1 cellular context compared by ENCODE assay signal in genomic region chr3:155870133-155870944, GRCh38.
TF ChIP-seq lines count a peak whose summit lies in the region.

TSS of gene GMPS (plus strand) at chr3:155870650. CDS start at chr3:155870871, 221 bp downstream.

TF ChIP-seq in HEK293, 187 proteins besides CTCF, POLR2A, EP300 and RAD21 (continued from another document):
- TF ChIP-seq ZNF518A (tag by site-specific recombination; conservative IDR thresholded peaks at IDR 0.05; ENCODE audit: low read depth) (no peak), KLF9 (tag by site-specific recombination; IDR thresholded peaks at IDR 0.05; ENCODE audit: low read depth) (0 out of 2 replicates have a peak, but pooled peaks have one; percentile 23), ZBTB17 (tag by site-specific recombination; IDR thresholded peaks at IDR 0.05) (no peak), PRDM2 (tag by site-specific recombination; IDR thresholded peaks at IDR 0.05; ENCODE audit: borderline replicate concordance) (no peak), ZNF362 (tag by site-specific recombination; IDR thresholded peaks at IDR 0.05) (no peak), ZNF138 (tag by site-specific recombination; IDR thresholded peaks at IDR 0.05; ENCODE audit: borderline replicate concordance) (no peak), ZSCAN30 (tag by site-specific recombination; IDR thresholded peaks at IDR 0.05) (peak; percentile 53; the same call in 1 of the 2 replicates), KLF8 (tag by site-specific recombination; IDR thresholded peaks at IDR 0.05) (no peak), ZNF580 (tag by site-specific recombination; IDR thresholded peaks at IDR 0.05) (no peak), ZNF391 (tag by site-specific recombination; IDR thresholded peaks at IDR 0.05; ENCODE audit: borderline replicate concordance, low read depth) (no peak), ZNF48 (tag by site-specific recombination; IDR thresholded peaks at IDR 0.05) (no peak), ZNF843 (tag by site-specific recombination; IDR thresholded peaks at IDR 0.05) (0 out of 2 replicates have a peak, but pooled peaks have one; percentile 22), ZNF23 (tag by site-specific recombination; IDR thresholded peaks at IDR 0.05; ENCODE audit: borderline replicate concordance) (no peak), SCRT2 (tag by site-specific recombination; IDR thresholded peaks at IDR 0.05) (peak; percentile 64), KLF7 (tag by site-specific recombination; IDR thresholded peaks at IDR 0.05; ENCODE audit: borderline replicate concordance) (no peak), ZNF366 (tag by site-specific recombination; conservative IDR thresholded peaks at IDR 0.05) (no peak), ZFP37 (tag by site-specific recombination; IDR thresholded peaks at IDR 0.05) (0 out of 2 replicates have a peak, but pooled peaks have one; percentile 19), PRDM10 (tag by site-specific recombination; IDR thresholded peaks at IDR 0.05) (no peak), ZNF561 (tag by site-specific recombination; IDR thresholded peaks at IDR 0.05; ENCODE audit: borderline replicate concordance) (no peak; the same call in 1 of the 2 replicates), ZNF692 (tag by site-specific recombination; IDR thresholded peaks at IDR 0.05) (peak; percentile 68), ZNF791 (tag by site-specific recombination; IDR thresholded peaks at IDR 0.05) (no peak), ZNF335 (tag by site-specific recombination; conservative IDR thresholded peaks at IDR 0.05) (0 out of 2 replicates have a peak, but pooled peaks have one; percentile 53), ZNF792 (tag by site-specific recombination; IDR thresholded peaks at IDR 0.05) (no peak), ZNF350 (tag by site-specific recombination; IDR thresholded peaks at IDR 0.05) (no peak), ZNF341 (tag by site-specific recombination; IDR thresholded peaks at IDR 0.05; ENCODE audit: low read depth) (peak; percentile 69), SCRT1 (tag by site-specific recombination; IDR thresholded peaks at IDR 0.05; ENCODE audit: borderline replicate concordance) (no peak), ZIC2 (tag by site-specific recombination; IDR thresholded peaks at IDR 0.05) (peak; percentile 44), ZNF837 (tag by site-specific recombination; IDR thresholded peaks at IDR 0.05) (no peak)
- TF ChIP-seq, protein P1, sequence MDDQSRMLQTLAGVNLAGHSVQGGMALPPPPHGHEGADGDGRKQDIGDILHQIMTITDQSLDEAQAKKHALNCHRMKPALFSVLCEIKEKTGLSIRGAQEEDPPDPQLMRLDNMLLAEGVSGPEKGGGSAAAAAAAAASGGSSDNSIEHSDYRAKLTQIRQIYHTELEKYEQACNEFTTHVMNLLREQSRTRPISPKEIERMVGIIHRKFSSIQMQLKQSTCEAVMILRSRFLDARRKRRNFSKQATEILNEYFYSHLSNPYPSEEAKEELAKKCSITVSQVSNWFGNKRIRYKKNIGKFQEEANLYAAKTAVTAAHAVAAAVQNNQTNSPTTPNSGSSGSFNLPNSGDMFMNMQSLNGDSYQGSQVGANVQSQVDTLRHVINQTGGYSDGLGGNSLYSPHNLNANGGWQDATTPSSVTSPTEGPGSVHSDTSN (CRISPR knock-in tag; IDR thresholded peaks at IDR 0.05): peak; percentile 41; the same call in 1 of the 2 replicates
- TF ChIP-seq, protein P2, sequence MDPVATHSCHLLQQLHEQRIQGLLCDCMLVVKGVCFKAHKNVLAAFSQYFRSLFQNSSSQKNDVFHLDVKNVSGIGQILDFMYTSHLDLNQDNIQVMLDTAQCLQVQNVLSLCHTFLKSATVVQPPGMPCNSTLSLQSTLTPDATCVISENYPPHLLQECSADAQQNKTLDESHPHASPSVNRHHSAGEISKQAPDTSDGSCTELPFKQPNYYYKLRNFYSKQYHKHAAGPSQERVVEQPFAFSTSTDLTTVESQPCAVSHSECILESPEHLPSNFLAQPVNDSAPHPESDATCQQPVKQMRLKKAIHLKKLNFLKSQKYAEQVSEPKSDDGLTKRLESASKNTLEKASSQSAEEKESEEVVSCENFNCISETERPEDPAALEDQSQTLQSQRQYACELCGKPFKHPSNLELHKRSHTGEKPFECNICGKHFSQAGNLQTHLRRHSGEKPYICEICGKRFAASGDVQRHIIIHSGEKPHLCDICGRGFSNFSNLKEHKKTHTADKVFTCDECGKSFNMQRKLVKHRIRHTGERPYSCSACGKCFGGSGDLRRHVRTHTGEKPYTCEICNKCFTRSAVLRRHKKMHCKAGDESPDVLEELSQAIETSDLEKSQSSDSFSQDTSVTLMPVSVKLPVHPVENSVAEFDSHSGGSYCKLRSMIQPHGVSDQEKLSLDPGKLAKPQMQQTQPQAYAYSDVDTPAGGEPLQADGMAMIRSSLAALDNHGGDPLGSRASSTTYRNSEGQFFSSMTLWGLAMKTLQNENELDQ (tag by site-specific recombination; IDR thresholded peaks at IDR 0.05; ENCODE audit: low read depth): no peak
- TF ChIP-seq, protein P3, sequence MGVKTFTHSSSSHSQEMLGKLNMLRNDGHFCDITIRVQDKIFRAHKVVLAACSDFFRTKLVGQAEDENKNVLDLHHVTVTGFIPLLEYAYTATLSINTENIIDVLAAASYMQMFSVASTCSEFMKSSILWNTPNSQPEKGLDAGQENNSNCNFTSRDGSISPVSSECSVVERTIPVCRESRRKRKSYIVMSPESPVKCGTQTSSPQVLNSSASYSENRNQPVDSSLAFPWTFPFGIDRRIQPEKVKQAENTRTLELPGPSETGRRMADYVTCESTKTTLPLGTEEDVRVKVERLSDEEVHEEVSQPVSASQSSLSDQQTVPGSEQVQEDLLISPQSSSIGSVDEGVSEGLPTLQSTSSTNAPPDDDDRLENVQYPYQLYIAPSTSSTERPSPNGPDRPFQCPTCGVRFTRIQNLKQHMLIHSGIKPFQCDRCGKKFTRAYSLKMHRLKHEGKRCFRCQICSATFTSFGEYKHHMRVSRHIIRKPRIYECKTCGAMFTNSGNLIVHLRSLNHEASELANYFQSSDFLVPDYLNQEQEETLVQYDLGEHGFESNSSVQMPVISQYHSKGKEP (tag by site-specific recombination; IDR thresholded peaks at IDR 0.05): no peak
TF ChIP-seq in HEK293: peak in this region for 41.
